In the genomic region with DNA sequence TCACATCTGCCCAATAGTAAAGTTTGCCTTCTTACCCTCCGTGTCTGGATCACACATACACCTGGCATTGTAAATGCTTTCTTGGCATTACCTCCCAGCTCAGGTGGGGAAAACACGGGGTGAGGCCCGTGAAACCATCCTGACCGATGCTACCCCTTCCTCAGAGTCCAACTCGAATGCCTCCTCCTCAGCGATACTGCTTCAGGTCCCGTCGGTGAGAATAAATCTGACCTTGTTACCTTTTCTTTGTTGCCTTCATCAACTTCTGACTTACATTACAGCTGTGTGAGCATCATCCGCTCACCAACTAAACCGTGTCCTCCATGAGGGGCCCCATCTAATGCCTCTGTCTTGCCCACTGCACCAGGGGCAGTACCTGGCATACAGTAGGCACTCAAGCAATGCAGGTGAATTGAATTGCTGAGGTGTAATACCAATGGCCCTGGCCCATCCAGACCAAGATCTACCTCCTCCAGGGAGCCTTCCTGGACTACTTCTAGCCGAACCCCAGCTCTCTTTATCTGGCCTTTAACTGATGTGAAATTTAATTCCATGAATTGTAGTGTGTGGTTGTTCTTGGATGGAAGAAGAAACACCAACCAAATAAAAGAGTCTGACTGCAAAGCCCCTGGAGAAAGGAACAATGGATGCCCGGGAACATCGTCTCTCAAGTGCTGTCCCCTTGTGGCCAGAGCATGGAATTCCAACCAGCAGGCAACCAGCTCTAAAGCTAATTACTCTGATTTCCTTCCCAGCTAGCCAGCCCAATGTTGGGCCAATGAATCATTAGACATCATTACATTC, we compare ENCODE assay signal across 8 cellular contexts.
A peak's percentile ranks its signal among the peaks of the same experiment; 100 is the strongest.
DNase-seq lines count a peak whose midpoint lies in the region; TF ChIP-seq lines count a peak whose summit lies in the region.

No MANE protein-coding gene starts in this region.

- peak; percentile 4 for TF ChIP-seq CTCF in GM12801 (IDR thresholded peaks at IDR 0.05; ENCODE audit: extremely low read depth, insufficient read length)
- TF ChIP-seq CTCF in transverse colon (IDR thresholded peaks at IDR 0.05): peak; percentile 77 to 89 (median 86)

- H3K4me1 ChIP-seq in transverse colon: peaks cover 0 to 3% (median 1%) of the 10 kb centered on the region in 4 donors

- no peak for TF ChIP-seq POLR2A in transverse colon (IDR thresholded peaks at IDR 0.05)

- no peaks in the 10 kb centered on the region for H3K9me3 ChIP-seq in transverse colon

- in situ Hi-C loops in ACHN (cut with HindIII; ENCODE audit: low pct_ligation_motif_present, low pct_unique_long_range_greater_than_20kb, low sequenced_read_pairs) (no loop called here), transverse colon (cut with MboI; ENCODE audit: low pct_ligation_motif_present in 1 of 4, low pct_unique_long_range_greater_than_20kb in 1 of 4, low sequenced_read_pairs in 3 of 4) (loop anchor here in 2 of 4 donors (10.0 to 25.0 kb wide), 2 partner anchors 425 to 432 kb away; no protein-coding TSS in a partner anchor)

- 76 to 96% methylated on average over 5 to 13 of the region's 13 CpGs for WGBS in transverse colon (ENCODE audit: low coverage in 1 of 2), 2 donors

- H3K36me3 ChIP-seq in transverse colon: no peaks in the 10 kb centered on the region

- no peak overlapping the region for H3K27ac ChIP-seq in transverse colon

- DNase-seq in ACHN: peak; percentile 22
- DNase-seq in NCI-H2171 (lab: John Stamatoyannopoulos, UW): peak; percentile 29
- peak; percentile 84 for DNase-seq in astrocyte of the hippocampus (ENCODE audit: low read depth, low spot score)
- peak; percentile 71 for DNase-seq in islet precursor cell
- DNase-seq in transverse colon: peak; percentile 48
- no peak for DNase-seq in NCI-H510A treated with DMSO at 0.1 percent for 48 hours (lab: John Stamatoyannopoulos, UW)
- DNase-seq in NK-92 treated with Interleukin-12 subunit alpha and Interleukin-12 subunit beta, amount 100 ng/mL, for 24 hours (lab: John Stamatoyannopoulos, UW): no peak

- TF ChIP-seq EP300 in transverse colon (IDR thresholded peaks at IDR 0.05; ENCODE audit: low read depth): no peak

- H3K27me3 ChIP-seq in transverse colon: no peaks in the 10 kb centered on the region

- H3K4me3 ChIP-seq in transverse colon: no peak overlapping the region

- intact Hi-C loops in transverse colon (cut with DNase I; ENCODE audit: low total_unique reads): no loop called here

Comparison
In these comparisons a context has a peak if more than half of its experiments do, and no peak if none do; other contexts are left out.
1. DNase-seq: peak in ACHN (single experiment), NCI-H2171 (single experiment), astrocyte of the hippocampus (single experiment), islet precursor cell (single experiment) and transverse colon (single experiment); none in NCI-H510A treated with DMSO at 0.1 percent for 48 hours (single experiment) and NK-92 treated with Interleukin-12 subunit alpha and Interleukin-12 subunit beta, amount 100 ng/mL, for 24 hours (single experiment).